In the genomic region with DNA sequence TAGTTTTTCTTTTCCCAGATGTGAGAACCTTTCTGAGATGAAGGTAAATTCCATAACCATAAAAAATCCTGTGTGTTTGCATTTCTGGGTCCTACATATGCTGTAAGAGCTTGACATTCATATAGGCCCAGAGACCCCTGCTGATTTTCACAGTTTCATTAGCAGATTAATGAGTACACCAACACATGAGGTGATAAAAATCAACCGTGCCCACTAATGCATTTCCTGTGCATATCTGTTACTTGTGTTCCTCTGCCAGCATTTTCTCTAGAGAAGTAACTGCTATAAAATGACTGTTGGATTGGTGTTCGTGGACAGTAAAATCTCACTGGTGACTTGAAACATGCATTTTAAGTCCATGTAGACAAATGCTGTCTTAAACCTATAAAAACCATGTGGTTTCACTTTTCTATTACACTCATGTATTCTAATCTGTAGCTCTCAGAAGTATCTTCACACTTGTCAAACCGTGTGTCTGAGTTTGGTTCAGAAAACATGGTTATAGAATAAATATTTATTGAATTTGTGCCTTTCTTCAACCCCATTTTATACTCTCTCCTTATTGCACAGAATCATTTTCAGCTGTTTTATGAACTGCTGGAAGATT, we compare ENCODE assay signal across 27 cellular contexts. TPM values are rescaled to one million over a fixed set of nuclear protein-coding genes. Genes with fewer than 3 reads are reported as not detected.
DNase-seq lines count a peak whose midpoint lies in the region; ATAC-seq, FAIRE-seq and TF ChIP-seq lines count a peak whose summit lies in the region.
"Had no signal": no experiment of that assay in that cellular context is flagged by ENCODE, and none has a peak within 500 bp of the region (broad histone marks: within the 10 kb centered on the region; RNA-seq: fewer than 3 reads in every experiment).

No MANE protein-coding gene starts in this region.

- CTCF ChIA-PET in activated CD4-positive, alpha-beta T cell treated with anti-CD3 and anti-CD28 coated beads for 36 hours (lab: Charles Lee) = interaction anchor here (0.6 to 0.7 kb wide), 2 partner anchors 40 to 654 kb away, joined by 3 read pairs; no protein-coding TSS in a partner anchor

- ATAC-seq in natural killer cell (peak; percentile 40 to 69 (median 58)), left lung (no peak)
- ATAC-seq in activated CD4-positive, alpha-beta T cell treated with anti-CD3 and anti-CD28 coated beads for 36 hours = no peak
- ATAC-seq: Panc1 had no signal

- H3K4me1 Mint-ChIP-seq in natural killer cell = peaks cover 15 to 21% of the 10 kb centered on the region in 2 donors
- H3K4me1 Mint-ChIP-seq in activated CD4-positive, alpha-beta T cell treated with anti-CD3 and anti-CD28 coated beads for 36 hours = peaks cover 6% of the 10 kb centered on the region

- no peaks in the 10 kb centered on the region for H3K27me3 Mint-ChIP-seq in natural killer cell (ENCODE audit: low read depth in 2 of 2)
- H3K27me3 Mint-ChIP-seq in activated CD4-positive, alpha-beta T cell treated with anti-CD3 and anti-CD28 coated beads for 36 hours = no peaks in the 10 kb centered on the region
- H3K27me3 Mint-ChIP-seq: CD4-positive, CD25-positive, alpha-beta regulatory T cell; IgD-negative memory B cell had no signal

- no peaks in the 10 kb centered on the region for H3K9me3 Mint-ChIP-seq in natural killer cell
- H3K9me3 Mint-ChIP-seq in activated CD4-positive, alpha-beta T cell treated with anti-CD3 and anti-CD28 coated beads for 36 hours (ENCODE audit: low read depth) = peaks cover 5% of the 10 kb centered on the region

- H3K4me3 Mint-ChIP-seq in natural killer cell = peak overlapping the region; percentile 32
- H3K4me3 Mint-ChIP-seq in activated CD4-positive, alpha-beta T cell treated with anti-CD3 and anti-CD28 coated beads for 36 hours = no peak overlapping the region
- H3K4me3 Mint-ChIP-seq: CD4-positive, CD25-positive, alpha-beta regulatory T cell had no signal

- POLR2A ChIA-PET in activated CD4-positive, alpha-beta T cell treated with anti-CD3 and anti-CD28 coated beads for 36 hours (lab: Charles Lee) = no interaction called here

- peak; percentile 46 for FAIRE-seq in HTR-8/SVneo (lab: Jason Lieb, UNC)
- FAIRE-seq: H1 had no signal

- H4K20me1 ChIP-seq in DOHH2 (ENCODE audit: control insufficient read depth, insufficient read depth, low read depth, low read length) = no peaks in the 10 kb centered on the region
- H4K20me1 ChIP-seq: BLaER1 had no signal

- no peaks in the 10 kb centered on the region for H3K9me2 ChIP-seq in DOHH2 (replicated peaks; ENCODE audit: control insufficient read depth, low read length)

- peaks cover 11% of the 10 kb centered on the region for H3K36me3 Mint-ChIP-seq in natural killer cell
- H3K36me3 Mint-ChIP-seq in activated CD4-positive, alpha-beta T cell treated with anti-CD3 and anti-CD28 coated beads for 36 hours (ENCODE audit: low read depth) = peaks cover 48% of the 10 kb centered on the region

- TF ChIP-seq CTCF in DOHH2 (IDR thresholded peaks at IDR 0.05; ENCODE audit: low read depth, low read length, poor library complexity, severe bottlenecking) (no peak), natural killer cell (IDR thresholded peaks at IDR 0.05) (no peak), left lung (IDR thresholded peaks at IDR 0.05) (no peak)

- H3K4me1 ChIP-seq in DOHH2 (ENCODE audit: control insufficient read depth, low read length) = peaks cover 53% of the 10 kb centered on the region
- no peaks in the 10 kb centered on the region for H3K4me1 ChIP-seq in left lung
- H3K4me1 ChIP-seq: BLaER1 had no signal

- H3K79me2 ChIP-seq in DOHH2 (ENCODE audit: control insufficient read depth, low read length) = peaks cover 3% of the 10 kb centered on the region

- peak overlapping the region; percentile 51 for H3K4me2 ChIP-seq in DOHH2 (ENCODE audit: low read length)
- H3K4me2 ChIP-seq: BLaER1, KMS-11 had no signal

- H3K27ac ChIP-seq in DOHH2 (ENCODE audit: low read depth, low read length) = peak overlapping the region; percentile 48
- peak overlapping the region; percentile 90 for H3K27ac ChIP-seq in SK-N-MC
- H3K27ac ChIP-seq in left lung = no peak overlapping the region
- H3K27ac ChIP-seq: BLaER1, KMS-11, RWPE1 had no signal

- DNase-seq in HTR-8/SVneo (ENCODE audit: insufficient read length, low spot score) (no peak), SK-N-MC (ENCODE audit: low read depth, low spot score) (no peak), natural killer cell (no peak), SKM-1 (lab: John Stamatoyannopoulos, UW; ENCODE audit: unreplicated experiment) (no peak), left lung (no peak)
- no peak for DNase-seq in activated CD4-positive, alpha-beta T cell treated with anti-CD3 and anti-CD28 coated beads for 36 hours
- DNase-seq: CD4-positive, CD25-positive, alpha-beta regulatory T cell; DMS153; DND-41; HCEC 1CT; NCI-H1092 treated with DMSO at 0.1 percent for 48 hours; NCI-H1436; NCI-H187 treated with DMSO at 0.1 percent for 48 hours; NCI-H2171 treated with DMSO at 0.1 percent for 48 hours; NCI-H446; NCI-H524 treated with DMSO at 0.1 percent for 48 hours; NCI-H774; NK-92 treated with Interleukin-12 subunit alpha and Interleukin-12 subunit beta, amount 100 ng/mL, for 24 hours; SHP77; SW 1271 had no signal

- intact Hi-C loops in natural killer cell (cut with micrococcal nuclease) = no loop called here
- intact Hi-C loops in activated CD4-positive, alpha-beta T cell treated with anti-CD3 and anti-CD28 coated beads for 36 hours (cut with DNase I, micrococcal nuclease) = no loop called here
- intact Hi-C loops in left lung (cut with DNase I) = no loop called here

- H3K9ac ChIP-seq in SK-N-MC (ENCODE audit: insufficient read length) = no peak overlapping the region
- H3K9ac ChIP-seq: BLaER1, KMS-11 had no signal

- peaks cover 17% of the 10 kb centered on the region for H3K9me3 ChIP-seq in DOHH2 (ENCODE audit: control insufficient read depth, insufficient read depth, low read length)
- H3K9me3 ChIP-seq in SK-N-MC (ENCODE audit: low read depth, low read length) = 0 out of 2 replicates have a peak, but pooled peaks cover 5% of the 10 kb centered on the region
- H3K9me3 ChIP-seq in left lung = no peaks in the 10 kb centered on the region

- H3K4me3 ChIP-seq in DOHH2 (ENCODE audit: low read length) (peak overlapping the region; percentile 32), SK-N-MC (peak overlapping the region; percentile 34), left lung (no peak overlapping the region)
- H3K4me3 ChIP-seq: BLaER1 had no signal

- H3F3A ChIP-seq in DOHH2 (ENCODE audit: control insufficient read depth, insufficient read depth) = peaks cover under 1% of the 10 kb centered on the region; the same call in 1 of the 2 replicates

- H3K36me3 ChIP-seq in DOHH2 (ENCODE audit: control insufficient read depth, low read length) (peaks cover 36% of the 10 kb centered on the region), SK-N-MC (ENCODE audit: insufficient read depth, low read length) (peaks cover 32% of the 10 kb centered on the region), left lung (peaks cover 0 to 23% of the 10 kb centered on the region in 2 donors)

- H3K27ac Mint-ChIP-seq in natural killer cell = peak overlapping the region; percentile 70 to 77
- H3K27ac Mint-ChIP-seq in activated CD4-positive, alpha-beta T cell treated with anti-CD3 and anti-CD28 coated beads for 36 hours = no peak overlapping the region
- H3K27ac Mint-ChIP-seq: CD4-positive, CD25-positive, alpha-beta regulatory T cell; IgD-negative memory B cell had no signal

- no peaks in the 10 kb centered on the region for H3K27me3 ChIP-seq in DOHH2 (ENCODE audit: control insufficient read depth, low read length)
- H3K27me3 ChIP-seq in left lung = no peaks in the 10 kb centered on the region
- H3K27me3 ChIP-seq: BLaER1 had no signal

RNA-seq across cellular contexts. Expression of a gene that starts 14.6 kb away (rescaled TPM):
- total RNA-seq in natural killer cell = 10 to 100 TPM; 25.6 to 32.6 (median 29.2) TPM
- 10 to 100 TPM; 18.0 to 26.7 TPM for total RNA-seq in activated CD4-positive, alpha-beta T cell treated with anti-CD3 and anti-CD28 coated beads for 36 hours
- 10 to 100 TPM; 13.5 to 17.0 TPM for total RNA-seq in left lung

RNA-seq across cellular contexts. Expression of a gene that starts 36.1 kb away (rescaled TPM):
- total RNA-seq in natural killer cell = 10 to 100 TPM in 2 of 3 donors, 1 to 10 TPM in 1; 8.7 to 16.4 (median 12.6) TPM
- total RNA-seq in activated CD4-positive, alpha-beta T cell treated with anti-CD3 and anti-CD28 coated beads for 36 hours = 1 to 10 TPM; 3.4 to 5.0 TPM
- total RNA-seq in left lung = 1 to 10 TPM; 5.8 to 6.9 TPM

Comparison
In these comparisons a context has a peak if more than half of its experiments do, and no peak if none do; other contexts are left out.
1. H3K27ac ChIP-seq: peak in DOHH2 (single experiment) and SK-N-MC (single experiment); none in left lung (0 of 2).
2. H3K4me3 ChIP-seq: peak in DOHH2 (single experiment) and SK-N-MC (single experiment); none in left lung (0 of 2).
3. ATAC-seq: peak in natural killer cell (3 of 3); none in activated CD4-positive, alpha-beta T cell treated with anti-CD3 and anti-CD28 coated beads for 36 hours (single experiment) and left lung (single experiment).